In the genomic region with DNA sequence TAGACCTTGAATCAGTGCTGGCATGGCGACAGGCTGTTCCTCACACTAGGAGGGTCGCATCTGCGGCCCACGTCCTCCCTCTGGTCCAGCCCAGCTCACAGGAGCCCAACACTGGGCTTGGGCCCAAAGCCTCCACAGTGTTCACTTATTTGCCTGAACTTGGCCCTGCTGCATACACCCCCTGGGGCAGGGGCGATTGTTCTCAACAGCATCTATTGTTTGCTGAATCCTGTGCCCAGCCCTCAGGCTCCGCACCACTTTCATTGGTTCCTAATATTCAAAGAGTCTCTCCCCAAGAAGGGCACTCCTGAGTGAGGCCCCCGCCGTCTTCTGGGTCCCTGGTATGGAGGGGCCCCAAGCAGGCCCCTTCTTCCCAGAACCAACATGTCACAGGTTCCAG, we compare ENCODE assay signal across 1 cellular context.
TF ChIP-seq lines count a peak whose summit lies in the region.

No MANE protein-coding gene starts in this region.

TF ChIP-seq in GM23338, 12 proteins besides CTCF, POLR2A, EP300 and RAD21 (continued from another document):
- TF ChIP-seq, protein P1, sequence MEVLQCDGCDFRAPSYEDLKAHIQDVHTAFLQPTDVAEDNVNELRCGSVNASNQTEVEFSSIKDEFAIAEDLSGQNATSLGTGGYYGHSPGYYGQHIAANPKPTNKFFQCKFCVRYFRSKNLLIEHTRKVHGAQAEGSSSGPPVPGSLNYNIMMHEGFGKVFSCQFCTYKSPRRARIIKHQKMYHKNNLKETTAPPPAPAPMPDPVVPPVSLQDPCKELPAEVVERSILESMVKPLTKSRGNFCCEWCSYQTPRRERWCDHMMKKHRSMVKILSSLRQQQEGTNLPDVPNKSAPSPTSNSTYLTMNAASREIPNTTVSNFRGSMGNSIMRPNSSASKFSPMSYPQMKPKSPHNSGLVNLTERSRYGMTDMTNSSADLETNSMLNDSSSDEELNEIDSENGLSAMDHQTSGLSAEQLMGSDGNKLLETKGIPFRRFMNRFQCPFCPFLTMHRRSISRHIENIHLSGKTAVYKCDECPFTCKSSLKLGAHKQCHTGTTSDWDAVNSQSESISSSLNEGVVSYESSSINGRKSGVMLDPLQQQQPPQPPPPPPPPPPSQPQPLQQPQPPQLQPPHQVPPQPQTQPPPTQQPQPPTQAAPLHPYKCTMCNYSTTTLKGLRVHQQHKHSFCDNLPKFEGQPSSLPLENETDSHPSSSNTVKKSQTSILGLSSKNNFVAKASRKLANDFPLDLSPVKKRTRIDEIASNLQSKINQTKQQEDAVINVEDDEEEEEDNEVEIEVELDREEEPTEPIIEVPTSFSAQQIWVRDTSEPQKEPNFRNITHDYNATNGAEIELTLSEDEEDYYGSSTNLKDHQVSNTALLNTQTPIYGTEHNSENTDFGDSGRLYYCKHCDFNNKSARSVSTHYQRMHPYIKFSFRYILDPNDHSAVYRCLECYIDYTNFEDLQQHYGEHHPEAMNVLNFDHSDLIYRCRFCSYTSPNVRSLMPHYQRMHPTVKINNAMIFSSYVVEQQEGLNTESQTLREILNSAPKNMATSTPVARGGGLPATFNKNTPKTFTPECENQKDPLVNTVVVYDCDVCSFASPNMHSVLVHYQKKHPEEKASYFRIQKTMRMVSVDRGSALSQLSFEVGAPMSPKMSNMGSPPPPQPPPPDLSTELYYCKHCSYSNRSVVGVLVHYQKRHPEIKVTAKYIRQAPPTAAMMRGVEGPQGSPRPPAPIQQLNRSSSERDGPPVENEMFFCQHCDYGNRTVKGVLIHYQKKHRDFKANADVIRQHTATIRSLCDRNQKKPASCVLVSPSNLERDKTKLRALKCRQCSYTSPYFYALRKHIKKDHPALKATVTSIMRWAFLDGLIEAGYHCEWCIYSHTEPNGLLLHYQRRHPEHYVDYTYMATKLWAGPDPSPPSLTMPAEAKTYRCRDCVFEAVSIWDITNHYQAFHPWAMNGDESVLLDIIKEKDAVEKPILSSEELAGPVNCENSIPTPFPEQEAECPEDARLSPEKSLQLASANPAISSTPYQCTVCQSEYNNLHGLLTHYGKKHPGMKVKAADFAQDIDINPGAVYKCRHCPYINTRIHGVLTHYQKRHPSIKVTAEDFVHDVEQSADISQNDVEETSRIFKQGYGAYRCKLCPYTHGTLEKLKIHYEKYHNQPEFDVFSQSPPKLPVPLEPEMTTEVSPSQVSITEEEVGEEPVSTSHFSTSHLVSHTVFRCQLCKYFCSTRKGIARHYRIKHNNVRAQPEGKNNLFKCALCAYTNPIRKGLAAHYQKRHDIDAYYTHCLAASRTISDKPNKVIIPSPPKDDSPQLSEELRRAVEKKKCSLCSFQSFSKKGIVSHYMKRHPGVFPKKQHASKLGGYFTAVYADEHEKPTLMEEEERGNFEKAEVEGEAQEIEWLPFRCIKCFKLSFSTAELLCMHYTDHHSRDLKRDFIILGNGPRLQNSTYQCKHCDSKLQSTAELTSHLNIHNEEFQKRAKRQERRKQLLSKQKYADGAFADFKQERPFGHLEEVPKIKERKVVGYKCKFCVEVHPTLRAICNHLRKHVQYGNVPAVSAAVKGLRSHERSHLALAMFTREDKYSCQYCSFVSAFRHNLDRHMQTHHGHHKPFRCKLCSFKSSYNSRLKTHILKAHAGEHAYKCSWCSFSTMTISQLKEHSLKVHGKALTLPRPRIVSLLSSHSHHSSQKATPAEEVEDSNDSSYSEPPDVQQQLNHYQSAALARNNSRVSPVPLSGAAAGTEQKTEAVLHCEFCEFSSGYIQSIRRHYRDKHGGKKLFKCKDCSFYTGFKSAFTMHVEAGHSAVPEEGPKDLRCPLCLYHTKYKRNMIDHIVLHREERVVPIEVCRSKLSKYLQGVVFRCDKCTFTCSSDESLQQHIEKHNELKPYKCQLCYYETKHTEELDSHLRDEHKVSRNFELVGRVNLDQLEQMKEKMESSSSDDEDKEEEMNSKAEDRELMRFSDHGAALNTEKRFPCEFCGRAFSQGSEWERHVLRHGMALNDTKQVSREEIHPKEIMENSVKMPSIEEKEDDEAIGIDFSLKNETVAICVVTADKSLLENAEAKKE (CRISPR knock-in tag; IDR thresholded peaks at IDR 0.05) = no peak
- TF ChIP-seq, protein P2, sequence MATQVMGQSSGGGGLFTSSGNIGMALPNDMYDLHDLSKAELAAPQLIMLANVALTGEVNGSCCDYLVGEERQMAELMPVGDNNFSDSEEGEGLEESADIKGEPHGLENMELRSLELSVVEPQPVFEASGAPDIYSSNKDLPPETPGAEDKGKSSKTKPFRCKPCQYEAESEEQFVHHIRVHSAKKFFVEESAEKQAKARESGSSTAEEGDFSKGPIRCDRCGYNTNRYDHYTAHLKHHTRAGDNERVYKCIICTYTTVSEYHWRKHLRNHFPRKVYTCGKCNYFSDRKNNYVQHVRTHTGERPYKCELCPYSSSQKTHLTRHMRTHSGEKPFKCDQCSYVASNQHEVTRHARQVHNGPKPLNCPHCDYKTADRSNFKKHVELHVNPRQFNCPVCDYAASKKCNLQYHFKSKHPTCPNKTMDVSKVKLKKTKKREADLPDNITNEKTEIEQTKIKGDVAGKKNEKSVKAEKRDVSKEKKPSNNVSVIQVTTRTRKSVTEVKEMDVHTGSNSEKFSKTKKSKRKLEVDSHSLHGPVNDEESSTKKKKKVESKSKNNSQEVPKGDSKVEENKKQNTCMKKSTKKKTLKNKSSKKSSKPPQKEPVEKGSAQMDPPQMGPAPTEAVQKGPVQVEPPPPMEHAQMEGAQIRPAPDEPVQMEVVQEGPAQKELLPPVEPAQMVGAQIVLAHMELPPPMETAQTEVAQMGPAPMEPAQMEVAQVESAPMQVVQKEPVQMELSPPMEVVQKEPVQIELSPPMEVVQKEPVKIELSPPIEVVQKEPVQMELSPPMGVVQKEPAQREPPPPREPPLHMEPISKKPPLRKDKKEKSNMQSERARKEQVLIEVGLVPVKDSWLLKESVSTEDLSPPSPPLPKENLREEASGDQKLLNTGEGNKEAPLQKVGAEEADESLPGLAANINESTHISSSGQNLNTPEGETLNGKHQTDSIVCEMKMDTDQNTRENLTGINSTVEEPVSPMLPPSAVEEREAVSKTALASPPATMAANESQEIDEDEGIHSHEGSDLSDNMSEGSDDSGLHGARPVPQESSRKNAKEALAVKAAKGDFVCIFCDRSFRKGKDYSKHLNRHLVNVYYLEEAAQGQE (IDR thresholded peaks at IDR 0.05; ENCODE audit: unreplicated experiment) = no peak
- TF ChIP-seq EZH2phosphoT487 (IDR thresholded peaks at IDR 0.05; ENCODE audit: unreplicated experiment) (no peak), ZNF114 (CRISPR knock-in tag; IDR thresholded peaks at IDR 0.05) (no peak)
TF ChIP-seq in GM23338: peak in this region for 0.
